Comparison of ENCODE assay signal across 8 cellular contexts in genomic region chr1:42925132-42925769, GRCh38. TPM values are rescaled to one million over a fixed set of nuclear protein-coding genes. Genes with fewer than 3 reads are reported as not detected.
A peak's percentile ranks its signal among the peaks of the same experiment; 100 is the strongest.
DNase-seq lines count a peak whose midpoint lies in the region; ATAC-seq and TF ChIP-seq lines count a peak whose summit lies in the region.

No MANE protein-coding gene starts in this region.

- no peaks in the 10 kb centered on the region for H3K9me3 ChIP-seq in HUES64 (ENCODE audit: insufficient read depth, low read depth, low read length)
- H3K9me3 ChIP-seq in muscle layer of colon (ENCODE audit: low read length): no peaks in the 10 kb centered on the region

- peak overlapping the region; percentile 52 for H3K4me3 ChIP-seq in HUES64 (ENCODE audit: low read length)
- peak overlapping the region; percentile 64 for H3K4me3 ChIP-seq in astrocyte of the spinal cord (ENCODE audit: low read depth, low read length)
- peak overlapping the region; percentile 26 to 29 for H3K4me3 ChIP-seq in muscle layer of colon (ENCODE audit: low read depth in 1 of 2, low read length in 2 of 2)

- WGBS in HUES64: 58% methylated on average over 2 of the region's 3 CpGs

- H3K27ac ChIP-seq in C4-2B: peak overlapping the region; percentile 83
- peak overlapping the region; percentile 87; the same call in 1 of the 2 replicates for H3K27ac ChIP-seq in HUES64 (ENCODE audit: low read depth, low read length)
- peak overlapping the region; percentile 8 for H3K27ac ChIP-seq in muscle layer of colon (ENCODE audit: low read depth, low read length)

- H3K27me3 ChIP-seq in HUES64 (ENCODE audit: insufficient read depth, low read length): no peaks in the 10 kb centered on the region
- no peaks in the 10 kb centered on the region for H3K27me3 ChIP-seq in muscle layer of colon (ENCODE audit: control insufficient read depth in 1 of 2, insufficient read depth in 2 of 2, low read length in 2 of 2)

- in situ Hi-C loops in astrocyte of the spinal cord (cut with HindIII; ENCODE audit: low sequenced_read_pairs): no loop called here

- ATAC-seq in HG03175 (IDR thresholded peaks at IDR 0.05; ENCODE audit: unreplicated experiment) (no peak), GM18873 (IDR thresholded peaks at IDR 0.05; ENCODE audit: low FRiP score, unreplicated experiment) (no peak)

- H3K36me3 ChIP-seq in HUES64 (ENCODE audit: insufficient read depth, low read length): peaks cover 49% of the 10 kb centered on the region
- H3K36me3 ChIP-seq in muscle layer of colon (ENCODE audit: insufficient read depth, low read length): peaks cover 11% of the 10 kb centered on the region

- TF ChIP-seq CTCF in C4-2B (conservative IDR thresholded peaks at IDR 0.05) (no peak), astrocyte of the spinal cord (IDR thresholded peaks at IDR 0.05; ENCODE audit: low read depth, low read length) (no peak)

- H3K4me1 ChIP-seq in HUES64 (ENCODE audit: insufficient read depth, low read length) (peaks cover 17% of the 10 kb centered on the region), muscle layer of colon (ENCODE audit: insufficient read depth, low read length) (peaks cover 12% of the 10 kb centered on the region)

- H3K9ac ChIP-seq in HUES64 (ENCODE audit: low read depth, low read length) (peak overlapping the region; percentile 50), muscle layer of colon (ENCODE audit: low read length) (peak overlapping the region; percentile 31)

- DNase-seq in astrocyte of the spinal cord (ENCODE audit: low read depth, low spot score) (no peak), glomerular visceral epithelial cell (ENCODE audit: extremely low spot score) (no peak), NCI-H69 (lab: John Stamatoyannopoulos, UW) (no peak)

RNA-seq across cellular contexts. Expression of gene SLC2A1, which starts 33.4 kb away (rescaled TPM):
- 201 TPM for polyA plus RNA-seq in HUES64 (2013, experiment 1 of 2)
- polyA plus RNA-seq in HUES64 (2013, experiment 2 of 2): 227 TPM

Comparison
In these comparisons a context has a peak if more than half of its experiments do, and no peak if none do; other contexts are left out.
1. H3K27ac ChIP-seq: peak in every context shown above with its lines; median percentile 87 in HUES64; 83 in C4-2B; 8 in muscle layer of colon.